Comparison of ENCODE assay signal across 8 cellular contexts in genomic region chr11:3378426-3379423, GRCh38. TPM values are rescaled to one million over a fixed set of nuclear protein-coding genes. Genes with fewer than 3 reads are reported as not detected.
DNase-seq lines count a peak whose midpoint lies in the region; ATAC-seq, FAIRE-seq and TF ChIP-seq lines count a peak whose summit lies in the region.

Gene ZNF195 (minus strand): TSS chr11:3379146. CDS start chr11:3379040, 106 bp downstream.

- peak within 1 kb of the TSS; percentile 77 to 99 (median 97) for H3K4me3 ChIP-seq in HepG2 (replicated peaks in 1 of 3; ENCODE audit: insufficient read depth in 1 of 3, low read depth in 2 of 3, low read length in 3 of 3)

- 0 out of 5 replicates have a peak, but pooled peaks cover 0 to 3% of the 10 kb centered on the region in 2 experiments for H3K27me3 ChIP-seq in HepG2 (ENCODE audit: control insufficient read depth in 1 of 2, insufficient read depth in 2 of 2, low read length in 2 of 2)

- H3K79me2 ChIP-seq in HepG2 (ENCODE audit: insufficient read depth, low read length): peaks cover 49% of the 10 kb centered on the region

- CTCF ChIA-PET in HepG2 (lab: Yijun Ruan, JAX; ENCODE audit: low intra/inter-chr PET ratio, low total read pairs): no interaction called here

- H3K9ac ChIP-seq in HepG2 (ENCODE audit: insufficient read depth, low read depth, low read length): peak within 1 kb of the TSS; percentile 98

- peak within 1 kb of the TSS; percentile 84 for H3K27ac ChIP-seq in HepG2 (ENCODE audit: extremely low read length, insufficient read depth, low read length)

- 0 out of 2 replicates have a peak, but pooled peaks have one; percentile 32 for TF ChIP-seq RAD21 in HepG2 (CRISPR knock-in tag; IDR thresholded peaks at IDR 0.05)

- H3K9me3 ChIP-seq in HepG2 (ENCODE audit: low read length): no peaks in the 10 kb centered on the region

- POLR2A ChIA-PET in HepG2 (lab: Yijun Ruan, JAX): interaction anchor here (0.7 to 1.8 kb wide), 5 partner anchors 9 to 477 kb away, joined by 3 to 10 read pairs (median 4); partner anchors contain the start of gene STIM1

- DNase-seq in C1 segment of cervical spinal cord (lab: John Stamatoyannopoulos, UW): peak; percentile 55 to 99 (median 96)
- peak; percentile 94 for DNase-seq in NCI-H748 treated with DMSO at 0.1 percent for 48 hours (lab: John Stamatoyannopoulos, UW)
- peak; percentile 94 to 99 for DNase-seq in activated CD4-positive, alpha-beta T cell treated with anti-CD3 and anti-CD28 coated beads, Interleukin-2, amount 50 U/mL, for 24 hours (ENCODE audit: low read depth in 1 of 2, low spot score in 1 of 2)
- DNase-seq in dermis blood vessel endothelial cell: peak; percentile 95
- peak; percentile 97 for DNase-seq in HepG2 (ENCODE audit: low spot score)
- peak; percentile 98 for DNase-seq in stimulated activated CD4-positive, alpha-beta T cell treated with anti-CD3 and anti-CD28 coated beads, Interleukin-4, amount 100 ng/mL, for 1 hour

- 6% methylated on average over 14 of the region's 54 CpGs for WGBS in HepG2 (ENCODE audit: low lambda C conversion rate)

- peaks cover 0 to 22% of the 10 kb centered on the region in 2 experiments; a peak in 1 of 5 replicates for H3K36me3 ChIP-seq in HepG2 (replicated peaks in 1 of 2; ENCODE audit: control insufficient read depth in 1 of 2, insufficient read depth in 2 of 2, low read length in 2 of 2)

- TSS peak; percentile 63 for BruUV-seq in HepG2 (replicated peaks; lab: Mats Ljungman, UMichigan)

- TF ChIP-seq CTCF in HepG2 (CRISPR knock-in tag; IDR thresholded peaks at IDR 0.05): 0 out of 2 replicates have a peak, but pooled peaks have one; percentile 11

- in situ Hi-C loops in HepG2 (cut with HindIII; ENCODE audit: extremely low pct_ligation_motif_present, low pct_unique_long_range_greater_than_20kb): no loop called here

- peak; percentile 83 to 88 for TF ChIP-seq POLR2A in HepG2 (IDR thresholded peaks at IDR 0.05; ENCODE audit: insufficient read depth in 1 of 2, low read depth in 2 of 2, low read length in 2 of 2)

- H3K4me2 ChIP-seq in HepG2 (ENCODE audit: low read depth, low read length): peak within 1 kb of the TSS; percentile 93

- TF ChIP-seq EP300 in HepG2 (IDR thresholded peaks at IDR 0.05; ENCODE audit: low read depth in 2 of 2, low read length in 2 of 2): no peak
- no peak for TF ChIP-seq EP300 in HepG2 (CRISPR knock-in tag; IDR thresholded peaks at IDR 0.05; ENCODE audit: borderline replicate concordance)

- H4K20me1 ChIP-seq in HepG2 (ENCODE audit: insufficient read depth, low read length): no peaks in the 10 kb centered on the region; the same call in 1 of the 2 replicates

- FAIRE-seq in HepG2 (lab: Jason Lieb, UNC): peak; percentile 92

- H3K4me1 ChIP-seq in HepG2 (ENCODE audit: insufficient read depth, low read length): peaks cover 39% of the 10 kb centered on the region

- H2AFZ ChIP-seq in HepG2 (ENCODE audit: low read length): peak within 1 kb of the TSS; percentile 63

- ATAC-seq in GM19372 (IDR thresholded peaks at IDR 0.05; ENCODE audit: low read depth, unreplicated experiment): peak; percentile 99
- peak; percentile 95 for ATAC-seq in HG03558 (IDR thresholded peaks at IDR 0.05; ENCODE audit: extremely low read depth, unreplicated experiment)
- ATAC-seq in HepG2: peak; percentile 100

- intact Hi-C loops in HepG2 (cut with micrococcal nuclease; ENCODE audit: unreplicated experiment): no loop called here

TF ChIP-seq in HepG2, 621 proteins besides CTCF, POLR2A, EP300 and RAD21 (continues in another document):
- no peak for TF ChIP-seq ADNP (CRISPR knock-in tag; IDR thresholded peaks at IDR 0.05)
- peak; percentile 87; the same call in 1 of the 2 replicates for TF ChIP-seq KDM5B (CRISPR knock-in tag; IDR thresholded peaks at IDR 0.05; ENCODE audit: borderline replicate concordance)
- TF ChIP-seq ZNF343 (CRISPR knock-in tag; IDR thresholded peaks at IDR 0.05): peak; percentile 69; the same call in 1 of the 2 replicates
- peak; percentile 26; the same call in 1 of the 2 replicates for TF ChIP-seq ATF3 (CRISPR knock-in tag; IDR thresholded peaks at IDR 0.05)
- 0 out of 2 replicates have a peak, but pooled peaks have one; percentile 23 for TF ChIP-seq AHDC1 (CRISPR knock-in tag; IDR thresholded peaks at IDR 0.05; ENCODE audit: borderline replicate concordance)
- TF ChIP-seq MYC (CRISPR knock-in tag; IDR thresholded peaks at IDR 0.05; ENCODE audit: borderline replicate concordance): peak; percentile 94
- TF ChIP-seq MIER2 (CRISPR knock-in tag; IDR thresholded peaks at IDR 0.05): no peak
- peak; percentile 15; the same call in 1 of the 2 replicates for TF ChIP-seq RARA (CRISPR knock-in tag; IDR thresholded peaks at IDR 0.05)
- no peak for TF ChIP-seq JUNB (CRISPR knock-in tag; IDR thresholded peaks at IDR 0.05; ENCODE audit: borderline replicate concordance)

RNA-seq across cellular contexts. Expression of gene ZNF195, which starts in this region (rescaled TPM):
- total RNA-seq in dermis blood vessel endothelial cell (18.8 and 28.1 TPM in 2 replicates), HepG2 (2016; rRNA removed; fragmentation: Illumina TruSeq; extraction: Trizol) (31.4 and 38.0 TPM in 2 replicates)
- total RNA-seq in HepG2 (2016; cell fraction: cytosol; rRNA removed; fragmentation: Illumina TruSeq; extraction: Trizol; ENCODE audit: low read depth): 6.4 and 8.5 TPM in 2 replicates
- 30.7 and 39.1 TPM in 2 replicates for total RNA-seq in HepG2 (2016; cell fraction: insoluble cytoplasmic fraction; rRNA removed; fragmentation: Illumina TruSeq; extraction: Trizol)
- total RNA-seq in HepG2 (2016; cell fraction: membrane; rRNA removed; fragmentation: Illumina TruSeq; extraction: Trizol): 16.1 and 20.2 TPM in 2 replicates
- 54.8 and 59.5 TPM in 2 replicates for total RNA-seq in HepG2 (2016; cell fraction: nucleus; rRNA removed; fragmentation: Illumina TruSeq; extraction: Trizol)
- polyA plus RNA-seq in HepG2 (2011; rRNA removed): 12.7 and 17.3 TPM in 2 replicates
- polyA plus RNA-seq in HepG2 (2011; cell fraction: cytosol; rRNA removed): 6.8 and 9.5 TPM in 2 replicates
- 15.8 and 17.7 TPM in 2 replicates for polyA plus RNA-seq in HepG2 (2011; cell fraction: nucleus; rRNA removed)
- polyA plus RNA-seq in HepG2 (2012): 11.5 and 12.3 TPM in 2 replicates
- polyA plus RNA-seq in HepG2 (2016; cell fraction: cytosol; fragmentation: Illumina TruSeq; extraction: Trizol; ENCODE audit: low read depth): 3.2 and 3.6 TPM in 2 replicates
- polyA plus RNA-seq in HepG2 (2016; cell fraction: insoluble cytoplasmic fraction; fragmentation: Illumina TruSeq; extraction: Trizol; ENCODE audit: low read depth): 29.8 and 32.0 TPM in 2 replicates
- polyA plus RNA-seq in HepG2 (2016; cell fraction: membrane; fragmentation: Illumina TruSeq; extraction: Trizol; ENCODE audit: low read depth): 5.8 and 6.2 TPM in 2 replicates
- polyA plus RNA-seq in HepG2 (2016; cell fraction: nucleus; fragmentation: Illumina TruSeq; extraction: Trizol; ENCODE audit: insufficient read depth, low read depth): 78.0 and 83.8 TPM in 2 replicates
- polyA minus RNA-seq in HepG2 (2011; rRNA and poly(A)+ RNA removed; ENCODE audit: low replicate concordance): 24.4 and 56.6 TPM in 2 replicates
- polyA minus RNA-seq in HepG2 (2011; cell fraction: cytosol; rRNA and poly(A)+ RNA removed): 8.7 and 9.2 TPM in 2 replicates
- polyA minus RNA-seq in HepG2 (2011; cell fraction: nucleus; rRNA and poly(A)+ RNA removed): 63.3 and 70.1 TPM in 2 replicates

Comparison
In these comparisons a context has a peak if more than half of its experiments do, and no peak if none do; other contexts are left out.
1. Peak in every context shown above with its lines: DNase-seq, ATAC-seq, H3K4me3 ChIP-seq and H3K27ac ChIP-seq.